Comparison of ENCODE assay signal across 2 cellular contexts in genomic region chrX:21960569-21960968, GRCh38.
TF ChIP-seq lines count a peak whose summit lies in the region.

No MANE protein-coding gene starts in this region.

TF ChIP-seq in HepG2, 621 proteins besides CTCF, POLR2A, EP300 and RAD21 (continues in another document):
- TF ChIP-seq, protein P1, sequence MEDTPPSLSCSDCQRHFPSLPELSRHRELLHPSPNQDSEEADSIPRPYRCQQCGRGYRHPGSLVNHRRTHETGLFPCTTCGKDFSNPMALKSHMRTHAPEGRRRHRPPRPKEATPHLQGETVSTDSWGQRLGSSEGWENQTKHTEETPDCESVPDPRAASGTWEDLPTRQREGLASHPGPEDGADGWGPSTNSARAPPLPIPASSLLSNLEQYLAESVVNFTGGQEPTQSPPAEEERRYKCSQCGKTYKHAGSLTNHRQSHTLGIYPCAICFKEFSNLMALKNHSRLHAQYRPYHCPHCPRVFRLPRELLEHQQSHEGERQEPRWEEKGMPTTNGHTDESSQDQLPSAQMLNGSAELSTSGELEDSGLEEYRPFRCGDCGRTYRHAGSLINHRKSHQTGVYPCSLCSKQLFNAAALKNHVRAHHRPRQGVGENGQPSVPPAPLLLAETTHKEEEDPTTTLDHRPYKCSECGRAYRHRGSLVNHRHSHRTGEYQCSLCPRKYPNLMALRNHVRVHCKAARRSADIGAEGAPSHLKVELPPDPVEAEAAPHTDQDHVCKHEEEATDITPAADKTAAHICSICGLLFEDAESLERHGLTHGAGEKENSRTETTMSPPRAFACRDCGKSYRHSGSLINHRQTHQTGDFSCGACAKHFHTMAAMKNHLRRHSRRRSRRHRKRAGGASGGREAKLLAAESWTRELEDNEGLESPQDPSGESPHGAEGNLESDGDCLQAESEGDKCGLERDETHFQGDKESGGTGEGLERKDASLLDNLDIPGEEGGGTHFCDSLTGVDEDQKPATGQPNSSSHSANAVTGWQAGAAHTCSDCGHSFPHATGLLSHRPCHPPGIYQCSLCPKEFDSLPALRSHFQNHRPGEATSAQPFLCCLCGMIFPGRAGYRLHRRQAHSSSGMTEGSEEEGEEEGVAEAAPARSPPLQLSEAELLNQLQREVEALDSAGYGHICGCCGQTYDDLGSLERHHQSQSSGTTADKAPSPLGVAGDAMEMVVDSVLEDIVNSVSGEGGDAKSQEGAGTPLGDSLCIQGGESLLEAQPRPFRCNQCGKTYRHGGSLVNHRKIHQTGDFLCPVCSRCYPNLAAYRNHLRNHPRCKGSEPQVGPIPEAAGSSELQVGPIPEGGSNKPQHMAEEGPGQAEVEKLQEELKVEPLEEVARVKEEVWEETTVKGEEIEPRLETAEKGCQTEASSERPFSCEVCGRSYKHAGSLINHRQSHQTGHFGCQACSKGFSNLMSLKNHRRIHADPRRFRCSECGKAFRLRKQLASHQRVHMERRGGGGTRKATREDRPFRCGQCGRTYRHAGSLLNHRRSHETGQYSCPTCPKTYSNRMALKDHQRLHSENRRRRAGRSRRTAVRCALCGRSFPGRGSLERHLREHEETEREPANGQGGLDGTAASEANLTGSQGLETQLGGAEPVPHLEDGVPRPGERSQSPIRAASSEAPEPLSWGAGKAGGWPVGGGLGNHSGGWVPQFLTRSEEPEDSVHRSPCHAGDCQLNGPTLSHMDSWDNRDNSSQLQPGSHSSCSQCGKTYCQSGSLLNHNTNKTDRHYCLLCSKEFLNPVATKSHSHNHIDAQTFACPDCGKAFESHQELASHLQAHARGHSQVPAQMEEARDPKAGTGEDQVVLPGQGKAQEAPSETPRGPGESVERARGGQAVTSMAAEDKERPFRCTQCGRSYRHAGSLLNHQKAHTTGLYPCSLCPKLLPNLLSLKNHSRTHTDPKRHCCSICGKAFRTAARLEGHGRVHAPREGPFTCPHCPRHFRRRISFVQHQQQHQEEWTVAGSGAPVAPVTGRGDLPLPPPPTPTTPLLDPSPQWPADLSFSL (CRISPR knock-in tag; IDR thresholded peaks at IDR 0.05): 0 out of 2 replicates have a peak, but pooled peaks have one; percentile 63
- TF ChIP-seq TEAD3 (CRISPR knock-in tag; optimal IDR thresholded peaks at IDR 0.05; ENCODE audit: borderline replicate concordance) (peak; percentile 19), SOX13 (IDR thresholded peaks at IDR 0.05) (no peak), SOX13 (CRISPR knock-in tag; conservative IDR thresholded peaks at IDR 0.05 in 1 of 2, IDR thresholded peaks at IDR 0.05 in 1 of 2) (0 out of 4 replicates have a peak, but pooled peaks of 1 of the 2 experiments have one; percentile 21), FOXA1 (IDR thresholded peaks at IDR 0.05) (no peak), FOXA1 (CRISPR knock-in tag; IDR thresholded peaks at IDR 0.05) (0 out of 2 replicates have a peak, but pooled peaks have one; percentile 37), ZSCAN30 (CRISPR knock-in tag; IDR thresholded peaks at IDR 0.05) (no peak), SOX5 (CRISPR knock-in tag; IDR thresholded peaks at IDR 0.05; ENCODE audit: borderline replicate concordance) (peak; percentile 12; the same call in 1 of the 2 replicates), RXRB (CRISPR knock-in tag; IDR thresholded peaks at IDR 0.05; ENCODE audit: borderline replicate concordance) (peak; percentile 22; the same call in 1 of the 2 replicates), RARA (CRISPR knock-in tag; IDR thresholded peaks at IDR 0.05) (0 out of 2 replicates have a peak, but pooled peaks have one; percentile 27), FOXA3 (CRISPR knock-in tag; IDR thresholded peaks at IDR 0.05) (0 out of 2 replicates have a peak, but pooled peaks have one; percentile 13)
- TF ChIP-seq, protein P2, sequence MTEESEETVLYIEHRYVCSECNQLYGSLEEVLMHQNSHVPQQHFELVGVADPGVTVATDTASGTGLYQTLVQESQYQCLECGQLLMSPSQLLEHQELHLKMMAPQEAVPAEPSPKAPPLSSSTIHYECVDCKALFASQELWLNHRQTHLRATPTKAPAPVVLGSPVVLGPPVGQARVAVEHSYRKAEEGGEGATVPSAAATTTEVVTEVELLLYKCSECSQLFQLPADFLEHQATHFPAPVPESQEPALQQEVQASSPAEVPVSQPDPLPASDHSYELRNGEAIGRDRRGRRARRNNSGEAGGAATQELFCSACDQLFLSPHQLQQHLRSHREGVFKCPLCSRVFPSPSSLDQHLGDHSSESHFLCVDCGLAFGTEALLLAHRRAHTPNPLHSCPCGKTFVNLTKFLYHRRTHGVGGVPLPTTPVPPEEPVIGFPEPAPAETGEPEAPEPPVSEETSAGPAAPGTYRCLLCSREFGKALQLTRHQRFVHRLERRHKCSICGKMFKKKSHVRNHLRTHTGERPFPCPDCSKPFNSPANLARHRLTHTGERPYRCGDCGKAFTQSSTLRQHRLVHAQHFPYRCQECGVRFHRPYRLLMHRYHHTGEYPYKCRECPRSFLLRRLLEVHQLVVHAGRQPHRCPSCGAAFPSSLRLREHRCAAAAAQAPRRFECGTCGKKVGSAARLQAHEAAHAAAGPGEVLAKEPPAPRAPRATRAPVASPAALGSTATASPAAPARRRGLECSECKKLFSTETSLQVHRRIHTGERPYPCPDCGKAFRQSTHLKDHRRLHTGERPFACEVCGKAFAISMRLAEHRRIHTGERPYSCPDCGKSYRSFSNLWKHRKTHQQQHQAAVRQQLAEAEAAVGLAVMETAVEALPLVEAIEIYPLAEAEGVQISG (CRISPR knock-in tag; IDR thresholded peaks at IDR 0.05): no peak
- TF ChIP-seq, protein P3, sequence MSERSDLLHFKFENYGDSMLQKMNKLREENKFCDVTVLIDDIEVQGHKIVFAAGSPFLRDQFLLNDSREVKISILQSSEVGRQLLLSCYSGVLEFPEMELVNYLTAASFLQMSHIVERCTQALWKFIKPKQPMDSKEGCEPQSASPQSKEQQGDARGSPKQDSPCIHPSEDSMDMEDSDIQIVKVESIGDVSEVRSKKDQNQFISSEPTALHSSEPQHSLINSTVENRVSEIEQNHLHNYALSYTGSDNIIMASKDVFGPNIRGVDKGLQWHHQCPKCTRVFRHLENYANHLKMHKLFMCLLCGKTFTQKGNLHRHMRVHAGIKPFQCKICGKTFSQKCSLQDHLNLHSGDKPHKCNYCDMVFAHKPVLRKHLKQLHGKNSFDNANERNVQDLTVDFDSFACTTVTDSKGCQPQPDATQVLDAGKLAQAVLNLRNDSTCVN (CRISPR knock-in tag; IDR thresholded peaks at IDR 0.05; ENCODE audit: borderline replicate concordance): no peak

TF ChIP-seq in WTC11, 78 proteins besides CTCF, POLR2A, EP300 and RAD21:
- TF ChIP-seq ATF1 (CRISPR knock-in tag; IDR thresholded peaks at IDR 0.05): no peak
- no peak for TF ChIP-seq RELA (CRISPR knock-in tag; IDR thresholded peaks at IDR 0.05; ENCODE audit: borderline replicate concordance)
- no peak for TF ChIP-seq FOXP1 (CRISPR knock-in tag; IDR thresholded peaks at IDR 0.05; ENCODE audit: borderline replicate concordance)
- no peak for TF ChIP-seq OVOL2 (CRISPR knock-in tag; IDR thresholded peaks at IDR 0.05; ENCODE audit: borderline replicate concordance)
- no peak for TF ChIP-seq E2F1 (CRISPR knock-in tag; IDR thresholded peaks at IDR 0.05)
- TF ChIP-seq, protein P4, sequence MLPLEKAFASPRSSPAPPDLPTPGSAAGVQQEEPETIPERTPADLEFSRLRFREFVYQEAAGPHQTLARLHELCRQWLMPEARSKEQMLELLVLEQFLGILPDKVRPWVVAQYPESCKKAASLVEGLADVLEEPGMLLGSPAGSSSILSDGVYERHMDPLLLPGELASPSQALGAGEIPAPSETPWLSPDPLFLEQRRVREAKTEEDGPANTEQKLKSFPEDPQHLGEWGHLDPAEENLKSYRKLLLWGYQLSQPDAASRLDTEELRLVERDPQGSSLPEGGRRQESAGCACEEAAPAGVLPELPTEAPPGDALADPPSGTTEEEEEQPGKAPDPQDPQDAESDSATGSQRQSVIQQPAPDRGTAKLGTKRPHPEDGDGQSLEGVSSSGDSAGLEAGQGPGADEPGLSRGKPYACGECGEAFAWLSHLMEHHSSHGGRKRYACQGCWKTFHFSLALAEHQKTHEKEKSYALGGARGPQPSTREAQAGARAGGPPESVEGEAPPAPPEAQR (CRISPR knock-in tag; IDR thresholded peaks at IDR 0.05): no peak
- TF ChIP-seq RORB (CRISPR knock-in tag; IDR thresholded peaks at IDR 0.05): no peak
- TF ChIP-seq ZBTB43 (CRISPR knock-in tag; IDR thresholded peaks at IDR 0.05): no peak
- no peak for TF ChIP-seq FOXJ3 (CRISPR knock-in tag; IDR thresholded peaks at IDR 0.05; ENCODE audit: borderline replicate concordance)
- no peak for TF ChIP-seq NFATC4 (CRISPR knock-in tag; IDR thresholded peaks at IDR 0.05)
- no peak for TF ChIP-seq JAZF1 (CRISPR knock-in tag; IDR thresholded peaks at IDR 0.05)
- no peak for TF ChIP-seq CDX4 (CRISPR knock-in tag; IDR thresholded peaks at IDR 0.05; ENCODE audit: borderline replicate concordance)
- TF ChIP-seq ZNF512 (CRISPR knock-in tag; IDR thresholded peaks at IDR 0.05; ENCODE audit: borderline replicate concordance): no peak
- no peak for TF ChIP-seq ETV6 (CRISPR knock-in tag; IDR thresholded peaks at IDR 0.05)
- TF ChIP-seq EMX1 (CRISPR knock-in tag; IDR thresholded peaks at IDR 0.05): no peak
